In the genomic region with DNA sequence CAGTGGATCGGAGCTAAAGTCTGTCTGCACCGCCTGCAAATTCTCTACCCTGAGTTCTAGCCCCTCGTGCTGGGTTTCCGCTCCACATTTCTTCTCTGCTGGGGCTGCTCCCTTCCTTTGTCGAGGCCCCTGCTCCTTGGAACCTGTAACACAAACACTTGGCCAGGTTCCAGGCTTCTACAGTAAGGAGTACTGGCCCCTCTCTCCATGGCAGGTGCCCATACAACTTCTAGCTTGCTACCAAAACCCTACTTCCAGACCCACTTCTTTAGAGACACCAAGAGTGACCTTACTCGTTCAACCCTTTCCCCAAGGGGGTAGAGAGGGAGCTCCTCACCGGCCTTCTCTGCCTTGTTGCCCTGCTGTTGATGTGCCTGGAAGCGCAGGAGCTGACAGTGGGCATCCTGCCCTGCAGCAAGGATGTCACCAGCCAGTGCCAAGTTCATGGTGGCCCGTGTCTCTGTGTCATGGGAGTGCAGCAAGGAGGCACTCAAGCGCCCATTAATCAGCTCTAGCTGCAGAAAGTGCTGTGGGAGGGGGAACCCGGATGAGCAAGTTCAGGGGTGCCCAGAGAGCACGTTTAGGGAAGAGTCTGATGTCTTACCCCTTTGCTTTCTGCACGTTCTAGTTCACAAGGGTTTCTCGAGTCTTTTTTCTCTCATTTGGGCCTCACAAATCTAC, we compare ENCODE assay signal across 8 cellular contexts. TPM values are rescaled to one million over a fixed set of nuclear protein-coding genes. Genes with fewer than 3 reads are reported as not detected.
DNase-seq lines count a peak whose midpoint lies in the region; ATAC-seq and TF ChIP-seq lines count a peak whose summit lies in the region.

No MANE protein-coding gene starts in this region.

- WGBS in prostate gland, result 31% methylated on average over 13 of the region's 14 CpGs

- peak; percentile 55 for DNase-seq in H7
- no peak for DNase-seq in WERI-Rb-1
- DNase-seq in fibroblast of pulmonary artery (ENCODE audit: low read depth), result no peak
- no peak for DNase-seq in prostate gland (ENCODE audit: low spot score)

- H3K9me3 ChIP-seq in WERI-Rb-1 (ENCODE audit: severe bottlenecking), result no peaks in the 10 kb centered on the region
- H3K9me3 ChIP-seq in prostate gland, result no peaks in the 10 kb centered on the region

- H3K4me3 ChIP-seq in H7 (ENCODE audit: insufficient read depth, low read depth, low read length) (peak overlapping the region; percentile 94), WERI-Rb-1 (ENCODE audit: low read depth, low read length) (peak overlapping the region; percentile 72), fibroblast of pulmonary artery (replicated peaks; ENCODE audit: low read depth, low read length) (peak overlapping the region; percentile 92), prostate gland (peak overlapping the region; percentile 78 to 96)

- H3K27ac ChIP-seq in WERI-Rb-1 (peak overlapping the region; percentile 66), prostate gland (peak overlapping the region; percentile 82 to 88)

- TF ChIP-seq CTCF in WERI-Rb-1 (IDR thresholded peaks at IDR 0.05; ENCODE audit: low read depth, low read length), result 0 out of 2 replicates have a peak, but pooled peaks have one; percentile 0
- no peak for TF ChIP-seq CTCF in fibroblast of pulmonary artery (IDR thresholded peaks at IDR 0.05; ENCODE audit: low read length, missing control alignments)
- no peak for TF ChIP-seq CTCF in prostate gland (IDR thresholded peaks at IDR 0.05)

- H3K27me3 ChIP-seq in H7 (ENCODE audit: control insufficient read depth, insufficient read depth, low read length) (no peaks in the 10 kb centered on the region), WERI-Rb-1 (ENCODE audit: insufficient read depth, low read depth, severe bottlenecking) (no peaks in the 10 kb centered on the region), prostate gland (replicated peaks; ENCODE audit: insufficient read depth) (no peaks in the 10 kb centered on the region)

- TF ChIP-seq POLR2A in prostate gland (IDR thresholded peaks at IDR 0.05), result no peak

- no peak for ATAC-seq in HG03442 (IDR thresholded peaks at IDR 0.05; ENCODE audit: unreplicated experiment)
- no peak for ATAC-seq in GM21528 (IDR thresholded peaks at IDR 0.05; ENCODE audit: low FRiP score, unreplicated experiment)
- no peak for ATAC-seq in GM21390 (IDR thresholded peaks at IDR 0.05; ENCODE audit: unreplicated experiment)
- no peak for ATAC-seq in GM21526 (IDR thresholded peaks at IDR 0.05; ENCODE audit: low FRiP score, unreplicated experiment)

- peaks cover 8% of the 10 kb centered on the region for H3K4me1 ChIP-seq in prostate gland (replicated peaks)

- intact Hi-C loops in prostate gland (cut with DNase I), result no loop called here

- H3K36me3 ChIP-seq in H7 (replicated peaks; ENCODE audit: control insufficient read depth, insufficient read depth, low read length) (peaks cover 32% of the 10 kb centered on the region), WERI-Rb-1 (peaks cover 32% of the 10 kb centered on the region), prostate gland (peaks cover 7 to 17% of the 10 kb centered on the region in 2 donors)

RNA-seq across cellular contexts. Expression of gene PREB, which starts 1.1 kb away (rescaled TPM):
- 84.5 and 87.3 TPM in 2 replicates for total RNA-seq in H7 (2014; rRNA removed; shearing (Covaris generic))
- 10 to 100 TPM; 74.0 to 88.9 TPM for total RNA-seq in prostate gland

RNA-seq across cellular contexts. Expression of gene PRR30, which starts 5.9 kb away (rescaled TPM):
- total RNA-seq in H7 (2014; rRNA removed; shearing (Covaris generic)), result not detected in 2 replicates
- total RNA-seq in prostate gland, result 1 to 10 TPM in 1 of 2 donors, not detected in 1; 1.1 TPM

RNA-seq across cellular contexts. Expression of gene ABHD1, which starts 9.7 kb away (rescaled TPM):
- 0.55 TPM in 1 of 2 replicates, not detected in the other for total RNA-seq in H7 (2014; rRNA removed; shearing (Covaris generic))
- 1 to 10 TPM; 4.1 to 7.0 TPM for total RNA-seq in prostate gland

RNA-seq across cellular contexts. Expression of gene CGREF1, which starts 14.4 kb away (rescaled TPM):
- total RNA-seq in H7 (2014; rRNA removed; shearing (Covaris generic)), result 1.0 and 1.6 TPM in 2 replicates
- total RNA-seq in prostate gland, result 10 to 100 TPM in 1 of 2 donors, 1 to 10 TPM in 1; 4.9 to 10.7 TPM

RNA-seq across cellular contexts. Expression of gene TCF23, which starts 15.5 kb away (rescaled TPM):
- not detected in 2 replicates for total RNA-seq in H7 (2014; rRNA removed; shearing (Covaris generic))
- 1 to 10 TPM in 1 of 2 donors, not detected in 1; 8.5 TPM for total RNA-seq in prostate gland
